Comparison of ENCODE assay signal across 8 cellular contexts in the genomic region with DNA sequence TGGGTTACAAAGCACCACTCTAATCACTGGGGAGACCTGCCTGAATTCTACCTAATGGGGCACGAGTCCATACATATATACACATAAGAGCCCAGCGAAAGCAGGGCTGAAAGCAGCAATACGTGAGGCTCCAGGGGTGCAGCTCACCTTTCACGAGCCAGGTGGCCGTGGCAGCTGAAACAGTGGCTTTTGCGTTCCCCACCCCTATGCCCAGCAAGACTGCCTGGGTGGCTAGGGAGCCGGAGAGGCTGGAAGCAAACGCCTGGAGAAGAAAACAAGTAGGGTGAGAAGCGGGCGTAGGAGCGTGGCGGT. TPM values are rescaled to one million over a fixed set of nuclear protein-coding genes. Genes with fewer than 3 reads are reported as not detected.
DNase-seq lines count a peak whose midpoint lies in the region; ATAC-seq and TF ChIP-seq lines count a peak whose summit lies in the region.

No MANE protein-coding gene starts in this region.

- no peak for TF ChIP-seq CTCF in BE2C (IDR thresholded peaks at IDR 0.05; ENCODE audit: low read depth, low read length)
- no peak for TF ChIP-seq CTCF in left lung (IDR thresholded peaks at IDR 0.05)

- DNase-seq in BE2C = no peak
- DNase-seq in activated T-helper 2 cell treated with anti-CD3 and anti-CD28 coated beads, Interferon-gamma antibody, Interleukin-2, Interleukin-4, amounts not matched to agents 10 μg/mL and 5 μg/mL and 100 μg/mL, durations not matched to agents 14 hours and 24 hours and 36 hours (ENCODE audit: low spot score) = no peak
- DNase-seq in left lung = no peak
- DNase-seq in anterior cingulate cortex (lab: John Stamatoyannopoulos, UW) = no peak

- H3K27me3 Mint-ChIP-seq in activated T-helper 2 cell treated with anti-CD3 and anti-CD28 coated beads, Interferon-gamma antibody, Interleukin-2, Interleukin-4, amounts not matched to agents 10 μg/mL and 5 μg/mL and 100 μg/mL, durations not matched to agents 14 hours and 24 hours and 36 hours (ENCODE audit: low read depth) = no peaks in the 10 kb centered on the region

- H3K4me1 ChIP-seq in BE2C = no peaks in the 10 kb centered on the region
- peaks cover 12 to 51% of the 10 kb centered on the region in 2 donors for H3K4me1 ChIP-seq in left lung
- peaks cover 16% of the 10 kb centered on the region for H3K4me1 ChIP-seq in thymus (ENCODE audit: control insufficient read depth, insufficient read depth, low read length)

- H3K36me3 ChIP-seq in BE2C = no peaks in the 10 kb centered on the region
- peaks cover 0 to 8% of the 10 kb centered on the region in 2 donors for H3K36me3 ChIP-seq in left lung
- no peaks in the 10 kb centered on the region for H3K36me3 ChIP-seq in thymus (ENCODE audit: control insufficient read depth, insufficient read depth)

- H3K36me3 Mint-ChIP-seq in activated T-helper 2 cell treated with anti-CD3 and anti-CD28 coated beads, Interferon-gamma antibody, Interleukin-2, Interleukin-4, amounts not matched to agents 10 μg/mL and 5 μg/mL and 100 μg/mL, durations not matched to agents 14 hours and 24 hours and 36 hours (ENCODE audit: low read depth) = peaks cover 29% of the 10 kb centered on the region

- H3K9me3 Mint-ChIP-seq in activated T-helper 2 cell treated with anti-CD3 and anti-CD28 coated beads, Interferon-gamma antibody, Interleukin-2, Interleukin-4, amounts not matched to agents 10 μg/mL and 5 μg/mL and 100 μg/mL, durations not matched to agents 14 hours and 24 hours and 36 hours = no peaks in the 10 kb centered on the region

- H3K27me3 ChIP-seq in BE2C (no peaks in the 10 kb centered on the region), left lung (no peaks in the 10 kb centered on the region), thymus (ENCODE audit: control insufficient read depth, insufficient read depth) (no peaks in the 10 kb centered on the region)

- H3K4me1 Mint-ChIP-seq in activated T-helper 2 cell treated with anti-CD3 and anti-CD28 coated beads, Interferon-gamma antibody, Interleukin-2, Interleukin-4, amounts not matched to agents 10 μg/mL and 5 μg/mL and 100 μg/mL, durations not matched to agents 14 hours and 24 hours and 36 hours (ENCODE audit: low read depth) = peaks cover 30% of the 10 kb centered on the region

- H3K9me3 ChIP-seq in BE2C = no peaks in the 10 kb centered on the region
- H3K9me3 ChIP-seq in left lung = no peaks in the 10 kb centered on the region
- H3K9me3 ChIP-seq in thymus (ENCODE audit: control insufficient read depth) = no peaks in the 10 kb centered on the region

- H3K27ac ChIP-seq in left lung (peak overlapping the region; percentile 92 to 94), thymus (ENCODE audit: low read depth) (peak overlapping the region; percentile 89)

- WGBS in thymus = 4% methylated on average over 12 of the region's 12 CpGs

- intact Hi-C loops in activated T-helper 2 cell treated with anti-CD3 and anti-CD28 coated beads, Interferon-gamma antibody, Interleukin-2, Interleukin-4, amounts not matched to agents 10 μg/mL and 5 μg/mL and 100 μg/mL, durations not matched to agents 14 hours and 24 hours and 36 hours (cut with micrococcal nuclease) = loop anchor here (5.0 kb wide), 1 partner anchor 190 kb away; no protein-coding TSS in a partner anchor
- intact Hi-C loops in left lung (cut with DNase I) = no loop called here

- peak overlapping the region; percentile 87 for H3K27ac Mint-ChIP-seq in activated T-helper 2 cell treated with anti-CD3 and anti-CD28 coated beads, Interferon-gamma antibody, Interleukin-2, Interleukin-4, amounts not matched to agents 10 μg/mL and 5 μg/mL and 100 μg/mL, durations not matched to agents 14 hours and 24 hours and 36 hours

- H3K4me3 Mint-ChIP-seq in activated T-helper 2 cell treated with anti-CD3 and anti-CD28 coated beads, Interferon-gamma antibody, Interleukin-2, Interleukin-4, amounts not matched to agents 10 μg/mL and 5 μg/mL and 100 μg/mL, durations not matched to agents 14 hours and 24 hours and 36 hours (ENCODE audit: low read depth) = peak overlapping the region; percentile 94

- H3K4me3 ChIP-seq in BE2C (ENCODE audit: low read depth, low read length) (peak overlapping the region; percentile 91), left lung (peak overlapping the region; percentile 62 to 94), thymus (ENCODE audit: low read length) (peak overlapping the region; percentile 95)

- ATAC-seq in HG02623 (IDR thresholded peaks at IDR 0.05; ENCODE audit: unreplicated experiment) = peak; percentile 3
- no peak for ATAC-seq in left lung
- no peak for ATAC-seq in GM18907 (IDR thresholded peaks at IDR 0.05; ENCODE audit: unreplicated experiment)
- no peak for ATAC-seq in HG02588 (IDR thresholded peaks at IDR 0.05; ENCODE audit: unreplicated experiment)

RNA-seq across cellular contexts. Expression of gene RUSF1, which starts 0.6 kb away (rescaled TPM):
- polyA plus RNA-seq in BE2C (2012; ENCODE audit: insufficient read depth, insufficient read length, low read depth) = 143 TPM
- 41.2 and 43.8 TPM in 2 replicates for total RNA-seq in activated T-helper 2 cell treated with anti-CD3 and anti-CD28 coated beads, Interferon-gamma antibody, Interleukin-2, Interleukin-4, amounts not matched to agents 10 μg/mL and 5 μg/mL and 100 μg/mL, durations not matched to agents 14 hours and 24 hours and 36 hours
- total RNA-seq in left lung = 10 to 100 TPM; 58.2 to 67.4 TPM
- 72.9 TPM for polyA plus RNA-seq in thymus

RNA-seq across cellular contexts. Expression of gene AHSP, which starts 20.1 kb away (rescaled TPM):
- not detected for polyA plus RNA-seq in BE2C (2012; ENCODE audit: insufficient read depth, insufficient read length, low read depth)
- not detected in 2 replicates for total RNA-seq in activated T-helper 2 cell treated with anti-CD3 and anti-CD28 coated beads, Interferon-gamma antibody, Interleukin-2, Interleukin-4, amounts not matched to agents 10 μg/mL and 5 μg/mL and 100 μg/mL, durations not matched to agents 14 hours and 24 hours and 36 hours
- total RNA-seq in left lung = not detected
- 2.0 TPM for polyA plus RNA-seq in thymus

RNA-seq across cellular contexts. Expression of gene SLC5A2, which starts 24.6 kb away (rescaled TPM):
- polyA plus RNA-seq in BE2C (2012; ENCODE audit: insufficient read depth, insufficient read length, low read depth) = 26.9 TPM
- not detected in 2 replicates for total RNA-seq in activated T-helper 2 cell treated with anti-CD3 and anti-CD28 coated beads, Interferon-gamma antibody, Interleukin-2, Interleukin-4, amounts not matched to agents 10 μg/mL and 5 μg/mL and 100 μg/mL, durations not matched to agents 14 hours and 24 hours and 36 hours
- 1 to 10 TPM in 1 of 2 donors, under 1 TPM in 1; 0.92 to 1.4 TPM for total RNA-seq in left lung
- polyA plus RNA-seq in thymus = 2.8 TPM

RNA-seq across cellular contexts. Expression of gene TGFB1I1, which starts 35.6 kb away (rescaled TPM):
- polyA plus RNA-seq in BE2C (2012; ENCODE audit: insufficient read depth, insufficient read length, low read depth) = 41.8 TPM
- 1.2 and 1.7 TPM in 2 replicates for total RNA-seq in activated T-helper 2 cell treated with anti-CD3 and anti-CD28 coated beads, Interferon-gamma antibody, Interleukin-2, Interleukin-4, amounts not matched to agents 10 μg/mL and 5 μg/mL and 100 μg/mL, durations not matched to agents 14 hours and 24 hours and 36 hours
- 10 to 100 TPM; 49.3 to 70.3 TPM for total RNA-seq in left lung
- polyA plus RNA-seq in thymus = 9.2 TPM

RNA-seq across cellular contexts. Expression of gene ARMC5, which starts 48.3 kb away (rescaled TPM):
- 26.6 TPM for polyA plus RNA-seq in BE2C (2012; ENCODE audit: insufficient read depth, insufficient read length, low read depth)
- 10.5 and 10.6 TPM in 2 replicates for total RNA-seq in activated T-helper 2 cell treated with anti-CD3 and anti-CD28 coated beads, Interferon-gamma antibody, Interleukin-2, Interleukin-4, amounts not matched to agents 10 μg/mL and 5 μg/mL and 100 μg/mL, durations not matched to agents 14 hours and 24 hours and 36 hours
- total RNA-seq in left lung = 10 to 100 TPM in 1 of 2 donors, 1 to 10 TPM in 1; 8.5 to 10.1 TPM
- polyA plus RNA-seq in thymus = 19.7 TPM
